In genomic region chr16:3081957-3082356, GRCh38 we compare ENCODE assay signal across 10 cellular contexts. TPM values are rescaled to one million over a fixed set of nuclear protein-coding genes. Genes with fewer than 3 reads are reported as not detected.
"Had no signal": no experiment of that assay in that cellular context is flagged by ENCODE, and none has a peak within 500 bp of the region (broad histone marks: within the 10 kb centered on the region; RNA-seq: fewer than 3 reads in every experiment).

No MANE protein-coding gene starts in this region.

RNA-seq across cellular contexts. Expression of gene ZSCAN10, which starts 17.1 kb away (rescaled TPM):
- total RNA-seq: activated B cell treated with CpG ODN at 0.5 μM for 24 hours; activated T-helper 2 cell treated with anti-CD3 and anti-CD28 coated beads, Interferon-gamma antibody, Interleukin-2, Interleukin-4, amounts not matched to agents 10 μg/mL and 5 μg/mL and 100 μg/mL, durations not matched to agents 14 hours and 24 hours and 36 hours; aorta; body of pancreas; breast epithelium; cardiac septum; cerebellum had no signal
- polyA plus RNA-seq: aorta had no signal

RNA-seq across cellular contexts. Expression of gene ZNF205, which starts 30.4 kb away (rescaled TPM):
- total RNA-seq: activated B cell treated with CpG ODN at 0.5 μM for 24 hours; activated CD4-positive, alpha-beta T cell treated with anti-CD3 and anti-CD28 coated beads, Interleukin-2, amount 10 ng/mL, durations not matched to agents 7 days and 5 days; activated CD8-positive, alpha-beta memory T cell treated with anti-CD3 and anti-CD28 coated beads, Interleukin-2, amount 10 ng/mL, durations not matched to agents 7 days and 5 days; activated CD8-positive, alpha-beta T cell treated with anti-CD3 and anti-CD28 coated beads for 36 hours had no signal

RNA-seq across cellular contexts. Expression of gene BICDL2, which starts 45.2 kb away (rescaled TPM):
- total RNA-seq: activated B cell treated with CpG ODN at 0.5 μM for 24 hours, cardiac septum, cerebellum had no signal
